Comparison of ENCODE assay signal across 23 cellular contexts in genomic region chr5:171624396-171624795, GRCh38.
"Had no signal": no experiment of that assay in that cellular context is flagged by ENCODE, and none has a peak within 500 bp of the region (broad histone marks: within the 10 kb centered on the region; RNA-seq: fewer than 3 reads in every experiment).

No MANE protein-coding gene starts in this region.

- FAIRE-seq: endometrium had no signal

- ATAC-seq: activated CD8-positive, alpha-beta T cell treated with anti-CD3 and anti-CD28 coated beads, Interleukin-2, amount 10 ng/mL, durations not matched to agents 7 days and 5 days; activated T-cell treated with anti-CD3 and anti-CD28 coated beads, Interleukin-2, amount 50 U/mL, for 4 hours; mucosa of descending colon had no signal

- H3K4me1 ChIP-seq: colonic mucosa, right lobe of liver, testis had no signal

- H3K36me3 ChIP-seq: brain microvascular endothelial cell, colonic mucosa, ovary, right lobe of liver had no signal

- H3K4me3 ChIP-seq: colonic mucosa, mucosa of descending colon, ovary, right lobe of liver, smooth muscle cell, testis had no signal

- H3K27ac Mint-ChIP-seq: activated CD4-positive, alpha-beta T cell treated with anti-CD3 and anti-CD28 coated beads, Interleukin-2, amount 10 ng/mL, durations not matched to agents 7 days and 5 days; activated CD8-positive, alpha-beta T cell treated with anti-CD3 and anti-CD28 coated beads, Interleukin-2, amount 10 ng/mL, durations not matched to agents 7 days and 5 days; activated naive CD4-positive, alpha-beta T cell treated with anti-CD3 and anti-CD28 coated beads for 36 hours; naive B cell had no signal

- H3K9me3 ChIP-seq: colonic mucosa, mucosa of descending colon, ovary, right lobe of liver, testis had no signal

- H3K4me2 ChIP-seq: smooth muscle cell had no signal

- DNase-seq: activated CD4-positive, alpha-beta T cell treated with anti-CD3 and anti-CD28 coated beads, Interleukin-2, amount 10 ng/mL, durations not matched to agents 7 days and 5 days; activated CD8-positive, alpha-beta memory T cell treated with anti-CD3 and anti-CD28 coated beads, Interleukin-2, amount 50 U/mL, for 4 hours; activated CD8-positive, alpha-beta T cell treated with anti-CD3 and anti-CD28 coated beads, Interleukin-2, amount 10 ng/mL, durations not matched to agents 7 days and 5 days; activated naive CD4-positive, alpha-beta T cell treated with anti-CD3 and anti-CD28 coated beads for 36 hours; activated T-cell treated with anti-CD3 and anti-CD28 coated beads, Interleukin-2, amount 50 U/mL, for 4 hours; aorta; brain microvascular endothelial cell; colonic mucosa; erythroblast; foreskin melanocyte; head of caudate nucleus; kidney glomerular epithelial cell; mesenchymal stem cell; mucosa of descending colon; naive B cell; ovary; stimulated activated CD4-positive, alpha-beta T cell treated with anti-CD3 and anti-CD28 coated beads, Interleukin-4, amount 100 ng/mL, for 1 hour; T-helper 9 cell; testis had no signal

- H3K9me3 Mint-ChIP-seq: activated CD4-positive, alpha-beta T cell treated with anti-CD3 and anti-CD28 coated beads, Interleukin-2, amount 10 ng/mL, durations not matched to agents 7 days and 5 days; activated naive CD4-positive, alpha-beta T cell treated with anti-CD3 and anti-CD28 coated beads for 36 hours; activated T-cell treated with anti-CD3 and anti-CD28 coated beads, Interleukin-2, amount 50 U/mL, for 4 hours; central memory CD8-positive, alpha-beta T cell had no signal

- H3K27me3 Mint-ChIP-seq: activated CD4-positive, alpha-beta T cell treated with anti-CD3 and anti-CD28 coated beads, Interleukin-2, amount 10 ng/mL, durations not matched to agents 7 days and 5 days had no signal

- H3K4me1 Mint-ChIP-seq: activated CD4-positive, alpha-beta T cell treated with anti-CD3 and anti-CD28 coated beads, Interleukin-2, amount 10 ng/mL, durations not matched to agents 7 days and 5 days; central memory CD8-positive, alpha-beta T cell had no signal

- H3K36me3 Mint-ChIP-seq: naive B cell had no signal

- H3K27me3 ChIP-seq: colonic mucosa, ovary, right lobe of liver, testis had no signal

- H3K27ac ChIP-seq: brain microvascular endothelial cell, colonic mucosa, ovary, right lobe of liver, testis had no signal

- H3K4me3 Mint-ChIP-seq: activated CD4-positive, alpha-beta T cell treated with anti-CD3 and anti-CD28 coated beads, Interleukin-2, amount 10 ng/mL, durations not matched to agents 7 days and 5 days; activated CD8-positive, alpha-beta T cell treated with anti-CD3 and anti-CD28 coated beads, Interleukin-2, amount 10 ng/mL, durations not matched to agents 7 days and 5 days; activated naive CD4-positive, alpha-beta T cell treated with anti-CD3 and anti-CD28 coated beads for 36 hours; activated T-cell treated with anti-CD3 and anti-CD28 coated beads, Interleukin-2, amount 50 U/mL, for 4 hours; central memory CD8-positive, alpha-beta T cell; naive B cell had no signal
